Comparison of ENCODE assay signal across 9 cellular contexts in genomic region chr6:170459451-170459850, GRCh38.
DNase-seq lines count a peak whose midpoint lies in the region; ATAC-seq and TF ChIP-seq lines count a peak whose summit lies in the region.
"Had no signal": no experiment of that assay in that cellular context is flagged by ENCODE, and none has a peak within 500 bp of the region (broad histone marks: within the 10 kb centered on the region; RNA-seq: fewer than 3 reads in every experiment).

No MANE protein-coding gene starts in this region.

- no peaks in the 10 kb centered on the region for H3F3A ChIP-seq in PC-9 (ENCODE audit: insufficient read depth, low read depth)

- POLR2A ChIA-PET in PC-9 (lab: Charles Lee; ENCODE audit: unreplicated experiment) = no interaction called here

- no peak for TF ChIP-seq CTCF in PC-9 (conservative IDR thresholded peaks at IDR 0.05)

- no peaks in the 10 kb centered on the region for H3K4me1 ChIP-seq in PC-9 (replicated peaks; ENCODE audit: insufficient read depth)

- peaks cover 54% of the 10 kb centered on the region for H3K4me1 Mint-ChIP-seq in stimulated activated naive CD8-positive, alpha-beta T cell treated with anti-CD3 and anti-CD28 coated beads, Interleukin-15, amount 100 ng/mL, for 72 hours

- no peaks in the 10 kb centered on the region for H3K79me2 ChIP-seq in PC-9 (ENCODE audit: low read depth)

- H3K9me3 ChIP-seq in PC-9 (ENCODE audit: insufficient read depth, low read depth) = no peaks in the 10 kb centered on the region

- intact Hi-C loops in PC-9 (cut with micrococcal nuclease; ENCODE audit: unreplicated experiment) = no loop called here

- no TSS peak for BruUV-seq in PC-9 (replicated peaks; lab: Mats Ljungman, UMichigan)

- no peak for DNase-seq in activated CD4-positive, CD25-positive, alpha-beta regulatory T cell treated with anti-CD3 and anti-CD28 coated beads, Interleukin-2, amount 50 U/mL, for 72 hours
- DNase-seq in PC-9 (peak in 1 of 2 experiments; percentile 5), NCI-H128 (lab: John Stamatoyannopoulos, UW; ENCODE audit: unreplicated experiment) (no peak), HuH-7.5 (ENCODE audit: low spot score) (no peak)
- DNase-seq in stimulated activated naive CD8-positive, alpha-beta T cell treated with anti-CD3 and anti-CD28 coated beads, Interleukin-15, amount 100 ng/mL, for 72 hours = peak; percentile 42 to 78

- peak; percentile 55 to 63 for ATAC-seq in activated CD4-positive, CD25-positive, alpha-beta regulatory T cell treated with anti-CD3 and anti-CD28 coated beads, Interleukin-2, amount 50 U/mL, for 24 hours
- ATAC-seq in HG02678 (IDR thresholded peaks at IDR 0.05; ENCODE audit: unreplicated experiment) (peak; percentile 60), esophagus mucosa (peak; percentile 28)
- ATAC-seq in stimulated activated naive CD8-positive, alpha-beta T cell treated with anti-CD3 and anti-CD28 coated beads, Interleukin-15, amount 100 ng/mL, for 72 hours = peak; percentile 89

- no peak overlapping the region for H2AFZ ChIP-seq in PC-9

- peak overlapping the region; percentile 57 to 73 for H3K4me3 Mint-ChIP-seq in stimulated activated naive CD8-positive, alpha-beta T cell treated with anti-CD3 and anti-CD28 coated beads, Interleukin-15, amount 100 ng/mL, for 72 hours

- H3K27ac ChIP-seq in PC-9 = no peak overlapping the region
- H3K27ac ChIP-seq: C4-2B had no signal

- H3K27me3 Mint-ChIP-seq in stimulated activated naive CD8-positive, alpha-beta T cell treated with anti-CD3 and anti-CD28 coated beads, Interleukin-15, amount 100 ng/mL, for 72 hours = peaks cover 29% of the 10 kb centered on the region

- no peak overlapping the region for H3K27ac Mint-ChIP-seq in stimulated activated naive CD8-positive, alpha-beta T cell treated with anti-CD3 and anti-CD28 coated beads, Interleukin-15, amount 100 ng/mL, for 72 hours

- no peaks in the 10 kb centered on the region for H4K20me1 ChIP-seq in PC-9 (ENCODE audit: insufficient read depth)

- no peaks in the 10 kb centered on the region for H3K36me3 ChIP-seq in PC-9 (ENCODE audit: low read depth)

- no peak overlapping the region for H3K4me3 ChIP-seq in PC-9

- peak overlapping the region; percentile 19; the same call in 1 of the 2 replicates for H3K4me2 ChIP-seq in PC-9

- H3K27me3 ChIP-seq in PC-9 (ENCODE audit: insufficient read depth, low read depth) = peaks cover 62% of the 10 kb centered on the region

- no peaks in the 10 kb centered on the region for H3K9me2 ChIP-seq in PC-9 (ENCODE audit: insufficient read depth)

- no peaks in the 10 kb centered on the region for H3K9me3 Mint-ChIP-seq in stimulated activated naive CD8-positive, alpha-beta T cell treated with anti-CD3 and anti-CD28 coated beads, Interleukin-15, amount 100 ng/mL, for 72 hours

- CTCF ChIA-PET in PC-9 (lab: Charles Lee) = no interaction called here

Comparison
In these comparisons a context has a peak if more than half of its experiments do, and no peak if none do; other contexts are left out.
1. ATAC-seq: peak in every context shown above with its lines; median percentile 89 in stimulated activated naive CD8-positive, alpha-beta T cell treated with anti-CD3 and anti-CD28 coated beads, Interleukin-15, amount 100 ng/mL, for 72 hours; 60 in HG02678; 59 in activated CD4-positive, CD25-positive, alpha-beta regulatory T cell treated with anti-CD3 and anti-CD28 coated beads, Interleukin-2, amount 50 U/mL, for 24 hours; 28 in esophagus mucosa.
2. DNase-seq: peak in stimulated activated naive CD8-positive, alpha-beta T cell treated with anti-CD3 and anti-CD28 coated beads, Interleukin-15, amount 100 ng/mL, for 72 hours (2 of 2); none in activated CD4-positive, CD25-positive, alpha-beta regulatory T cell treated with anti-CD3 and anti-CD28 coated beads, Interleukin-2, amount 50 U/mL, for 72 hours (single experiment), NCI-H128 (single experiment) and HuH-7.5 (single experiment).